28 cellular contexts compared by ENCODE assay signal in the genomic region with DNA sequence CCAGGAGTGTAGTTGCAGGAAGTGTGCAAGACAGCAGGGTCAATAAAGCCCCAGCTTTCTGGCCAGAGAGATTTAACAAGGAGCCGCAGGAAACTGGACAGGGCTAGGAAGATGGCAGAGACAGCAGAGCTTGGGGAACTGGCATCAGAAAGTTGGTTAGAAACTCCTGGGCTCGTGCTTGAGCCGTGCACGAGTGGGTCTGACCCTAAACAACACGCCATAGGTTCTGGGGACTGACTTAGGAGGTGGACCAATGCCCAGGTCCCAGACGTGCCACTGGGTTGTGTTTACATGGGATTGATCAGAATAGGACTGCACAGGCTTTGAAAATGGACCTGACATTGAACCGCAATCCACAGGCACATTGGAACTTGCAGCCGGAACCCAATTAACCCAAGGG. TPM values are rescaled to one million over a fixed set of nuclear protein-coding genes. Genes with fewer than 3 reads are reported as not detected.
DNase-seq lines count a peak whose midpoint lies in the region; ATAC-seq, FAIRE-seq and TF ChIP-seq lines count a peak whose summit lies in the region.
"Had no signal": no experiment of that assay in that cellular context is flagged by ENCODE, and none has a peak within 500 bp of the region (broad histone marks: within the 10 kb centered on the region; RNA-seq: fewer than 3 reads in every experiment).

No MANE protein-coding gene starts in this region.

- H2AFZ ChIP-seq in fibroblast of lung (ENCODE audit: low read length) (no peak overlapping the region), GM23338 (no peak overlapping the region)

- H3K27me3 Mint-ChIP-seq in GM23338 (ENCODE audit: insufficient read depth, low read depth, poor library complexity): peaks cover 7% of the 10 kb centered on the region
- H3K27me3 Mint-ChIP-seq: activated CD4-positive, alpha-beta T cell treated with anti-CD3 and anti-CD28 coated beads, Interleukin-2, amount 10 ng/mL, durations not matched to agents 7 days and 5 days; activated CD8-positive, alpha-beta memory T cell treated with anti-CD3 and anti-CD28 coated beads, Interleukin-2, amount 10 ng/mL, durations not matched to agents 7 days and 5 days; activated naive CD4-positive, alpha-beta T cell treated with anti-CD3 and anti-CD28 coated beads, Interleukin-2, amount 10 ng/mL, durations not matched to agents 7 days and 5 days; type B pancreatic cell had no signal

- H3K9ac ChIP-seq in fibroblast of lung (ENCODE audit: insufficient read depth, low read length): peak overlapping the region; percentile 43

- peaks cover 4% of the 10 kb centered on the region; the same call in 2 of the 3 replicates for H3K4me1 Mint-ChIP-seq in GM23338
- H3K4me1 Mint-ChIP-seq: activated CD4-positive, alpha-beta T cell treated with anti-CD3 and anti-CD28 coated beads, Interleukin-2, amount 10 ng/mL, durations not matched to agents 7 days and 5 days; activated CD8-positive, alpha-beta memory T cell treated with anti-CD3 and anti-CD28 coated beads, Interleukin-2, amount 10 ng/mL, durations not matched to agents 7 days and 5 days; activated naive CD4-positive, alpha-beta T cell treated with anti-CD3 and anti-CD28 coated beads, Interleukin-2, amount 10 ng/mL, durations not matched to agents 7 days and 5 days; central memory CD8-positive, alpha-beta T cell; IgD-negative memory B cell had no signal

- WGBS in sigmoid colon, 2 donors: 84 to 89% methylated on average over 8 of the region's 8 CpGs

- H3K36me3 ChIP-seq in right atrium auricular region: no peaks in the 10 kb centered on the region
- no peaks in the 10 kb centered on the region for H3K36me3 ChIP-seq in fibroblast of lung (ENCODE audit: control insufficient read depth, insufficient read depth, low read length)
- H3K36me3 ChIP-seq in sigmoid colon: no peaks in the 10 kb centered on the region
- no peaks in the 10 kb centered on the region for H3K36me3 ChIP-seq in vagina
- no peaks in the 10 kb centered on the region for H3K36me3 ChIP-seq in GM23338 (ENCODE audit: insufficient read depth)
- H3K36me3 ChIP-seq: BE2C, stomach had no signal

- H4K20me1 ChIP-seq in fibroblast of lung (ENCODE audit: control insufficient read depth, extremely low read depth, insufficient read depth, low read length) (no peaks in the 10 kb centered on the region), GM23338 (replicated peaks; ENCODE audit: insufficient read depth) (no peaks in the 10 kb centered on the region)

- no peak overlapping the region for H3K4me3 Mint-ChIP-seq in GM23338
- H3K4me3 Mint-ChIP-seq: activated CD4-positive, alpha-beta T cell treated with anti-CD3 and anti-CD28 coated beads, Interleukin-2, amount 10 ng/mL, durations not matched to agents 7 days and 5 days; activated CD8-positive, alpha-beta memory T cell treated with anti-CD3 and anti-CD28 coated beads, Interleukin-2, amount 10 ng/mL, durations not matched to agents 7 days and 5 days; activated naive CD4-positive, alpha-beta T cell treated with anti-CD3 and anti-CD28 coated beads, Interleukin-2, amount 10 ng/mL, durations not matched to agents 7 days and 5 days; central memory CD8-positive, alpha-beta T cell; naive thymus-derived CD4-positive, alpha-beta T cell; type B pancreatic cell had no signal

- no peaks in the 10 kb centered on the region for H3F3A ChIP-seq in GM23338 (replicated peaks; ENCODE audit: low read depth)

- TF ChIP-seq CTCF in right atrium auricular region (IDR thresholded peaks at IDR 0.05): no peak
- TF ChIP-seq CTCF in fibroblast of lung (conservative IDR thresholded peaks at IDR 0.05 in 1 of 2, IDR thresholded peaks at IDR 0.05 in 1 of 2; ENCODE audit: low read depth in 1 of 2, low read length in 2 of 2): no peak
- no peak for TF ChIP-seq CTCF in sigmoid colon (IDR thresholded peaks at IDR 0.05)
- TF ChIP-seq CTCF in vagina (IDR thresholded peaks at IDR 0.05): no peak
- no peak for TF ChIP-seq CTCF in GM23338 (conservative IDR thresholded peaks at IDR 0.05; ENCODE audit: low read depth in 2 of 2)

- H3K36me3 Mint-ChIP-seq in GM23338 (ENCODE audit: low read depth): no peaks in the 10 kb centered on the region; the same call in 2 of the 3 replicates
- H3K36me3 Mint-ChIP-seq: activated CD8-positive, alpha-beta memory T cell treated with anti-CD3 and anti-CD28 coated beads, Interleukin-2, amount 10 ng/mL, durations not matched to agents 7 days and 5 days; activated naive CD4-positive, alpha-beta T cell treated with anti-CD3 and anti-CD28 coated beads, Interleukin-2, amount 10 ng/mL, durations not matched to agents 7 days and 5 days; IgD-negative memory B cell; type B pancreatic cell had no signal

- no peak for TF ChIP-seq EP300 in sigmoid colon (IDR thresholded peaks at IDR 0.05)

- DNase-seq in right atrium auricular region (ENCODE audit: low spot score) (no peak), Right ventricle myocardium inferior (ENCODE audit: missing footprints) (no peak), fibroblast of lung (ENCODE audit: low read depth in 2 of 2) (no peak), sigmoid colon (peak; percentile 28), vagina (ENCODE audit: extremely low spot score in 2 of 2) (no peak), GM23338 (ENCODE audit: low spot score) (no peak), GM12891 (ENCODE audit: insufficient read length, low spot score) (no peak)
- DNase-seq: activated CD4-positive, alpha-beta T cell treated with anti-CD3 and anti-CD28 coated beads, Interleukin-2, amount 10 ng/mL, durations not matched to agents 7 days and 5 days; activated CD8-positive, alpha-beta memory T cell treated with anti-CD3 and anti-CD28 coated beads, Interleukin-2, amount 10 ng/mL, durations not matched to agents 7 days and 5 days; activated naive CD4-positive, alpha-beta T cell treated with anti-CD3 and anti-CD28 coated beads, Interleukin-2, amount 10 ng/mL, durations not matched to agents 7 days and 5 days; BE2C; DMS79; glutamatergic neuron; mesendoderm; naive thymus-derived CD4-positive, alpha-beta T cell; NCI-H1105 treated with DMSO at 0.1 percent for 48 hours; NCI-H2029 treated with DMSO at 0.1 percent for 48 hours; NCI-H774; stimulated activated CD8-positive, alpha-beta memory T cell treated with anti-CD3 and anti-CD28 coated beads, Interleukin-4, amount 100 ng/mL, for 48 hours; stomach had no signal

- peaks cover 0 to 23% of the 10 kb centered on the region in 2 donors for H3K9me3 ChIP-seq in right atrium auricular region
- no peaks in the 10 kb centered on the region for H3K9me3 ChIP-seq in fibroblast of lung (ENCODE audit: control insufficient read depth, insufficient read depth, low read depth, low read length)
- H3K9me3 ChIP-seq in sigmoid colon: peaks cover 0 to 8% (median 0%) of the 10 kb centered on the region in 4 donors
- H3K9me3 ChIP-seq in vagina: no peaks in the 10 kb centered on the region
- H3K9me3 ChIP-seq: BE2C had no signal

- no peak overlapping the region; the same call in 1 of the 2 replicates for H3K27ac Mint-ChIP-seq in GM23338
- H3K27ac Mint-ChIP-seq: activated CD4-positive, alpha-beta T cell treated with anti-CD3 and anti-CD28 coated beads, Interleukin-2, amount 10 ng/mL, durations not matched to agents 7 days and 5 days; activated CD8-positive, alpha-beta memory T cell treated with anti-CD3 and anti-CD28 coated beads, Interleukin-2, amount 10 ng/mL, durations not matched to agents 7 days and 5 days; activated naive CD4-positive, alpha-beta T cell treated with anti-CD3 and anti-CD28 coated beads, Interleukin-2, amount 10 ng/mL, durations not matched to agents 7 days and 5 days; IgD-negative memory B cell; naive thymus-derived CD4-positive, alpha-beta T cell; type B pancreatic cell had no signal

- ATAC-seq in Right ventricle myocardium inferior: no peak
- ATAC-seq in GM23338: no peak
- no peak for ATAC-seq in HG03175 (IDR thresholded peaks at IDR 0.05; ENCODE audit: unreplicated experiment)
- ATAC-seq: activated CD8-positive, alpha-beta memory T cell treated with anti-CD3 and anti-CD28 coated beads, Interleukin-2, amount 10 ng/mL, durations not matched to agents 7 days and 5 days; naive thymus-derived CD4-positive, alpha-beta T cell had no signal

- H3K4me2 ChIP-seq in fibroblast of lung (ENCODE audit: extremely low read depth, insufficient read depth, low read length) (peak overlapping the region; percentile 44), GM23338 (no peak overlapping the region)

- peaks cover 24% of the 10 kb centered on the region for H3K9me3 Mint-ChIP-seq in GM23338

- H3K27me3 ChIP-seq in right atrium auricular region (no peaks in the 10 kb centered on the region), fibroblast of lung (ENCODE audit: control insufficient read depth, insufficient read depth, low read length) (no peaks in the 10 kb centered on the region), sigmoid colon (no peaks in the 10 kb centered on the region), vagina (no peaks in the 10 kb centered on the region), GM23338 (ENCODE audit: insufficient read depth) (no peaks in the 10 kb centered on the region)
- H3K27me3 ChIP-seq: BE2C, dorsolateral prefrontal cortex had no signal

- intact Hi-C loops in Right ventricle myocardium inferior (cut with DNase I) (no loop called here), sigmoid colon (cut with DNase I) (no loop called here), vagina (cut with DNase I) (no loop called here)

- no peak for FAIRE-seq in GM12891 (lab: Jason Lieb, UNC)
- FAIRE-seq: A204.1, endothelial cell of umbilical vein had no signal

- no peak for TF ChIP-seq POLR2A in sigmoid colon (IDR thresholded peaks at IDR 0.05)
- TF ChIP-seq POLR2A in vagina (IDR thresholded peaks at IDR 0.05): no peak
- no peak for TF ChIP-seq POLR2A in GM12891 (IDR thresholded peaks at IDR 0.05; ENCODE audit: low read depth, low read length)

- peaks cover 55% of the 10 kb centered on the region for H3K79me2 ChIP-seq in fibroblast of lung (ENCODE audit: control insufficient read depth, insufficient read depth, low read length)
- 0 out of 2 replicates have a peak, but pooled peaks cover 8% of the 10 kb centered on the region for H3K79me2 ChIP-seq in GM23338 (replicated peaks; ENCODE audit: insufficient read depth)

- no peak overlapping the region for H3K4me3 ChIP-seq in right atrium auricular region
- peak overlapping the region in 2 of 4 experiments; percentile 2 to 27 for H3K4me3 ChIP-seq in fibroblast of lung (replicated peaks in 1 of 4; ENCODE audit: control extremely low read depth in 1 of 4, insufficient read depth in 1 of 4, low read depth in 3 of 4, low read length in 4 of 4)
- no peak overlapping the region for H3K4me3 ChIP-seq in sigmoid colon
- H3K4me3 ChIP-seq in vagina: no peak overlapping the region
- H3K4me3 ChIP-seq in GM23338: no peak overlapping the region
- H3K4me3 ChIP-seq: dorsolateral prefrontal cortex, stomach had no signal

- peak overlapping the region; percentile 12 to 53 for H3K27ac ChIP-seq in right atrium auricular region
- H3K27ac ChIP-seq in fibroblast of lung (ENCODE audit: insufficient read depth, low read length): peak overlapping the region; percentile 82
- H3K27ac ChIP-seq in sigmoid colon: peak overlapping the region in 2 of 4 donors; percentile 13 to 14
- peak overlapping the region; percentile 72 for H3K27ac ChIP-seq in vagina
- no peak overlapping the region for H3K27ac ChIP-seq in GM23338 (ENCODE audit: low read depth)
- H3K27ac ChIP-seq: dorsolateral prefrontal cortex, RWPE1 had no signal

- H3K4me1 ChIP-seq in right atrium auricular region: peaks cover 0 to 10% of the 10 kb centered on the region in 2 donors
- H3K4me1 ChIP-seq in fibroblast of lung (ENCODE audit: control insufficient read depth, extremely low read depth, insufficient read depth, low read length): peaks cover 29% of the 10 kb centered on the region
- peaks cover 0 to 13% (median 12%) of the 10 kb centered on the region in 4 donors for H3K4me1 ChIP-seq in sigmoid colon
- peaks cover 45% of the 10 kb centered on the region for H3K4me1 ChIP-seq in vagina
- H3K4me1 ChIP-seq in GM23338 (ENCODE audit: insufficient read depth): no peaks in the 10 kb centered on the region
- H3K4me1 ChIP-seq: BE2C had no signal

- no peaks in the 10 kb centered on the region for H3K9me2 ChIP-seq in GM23338 (ENCODE audit: insufficient read depth)

RNA-seq across cellular contexts. Expression of a gene that starts 41.5 kb away (rescaled TPM):
- total RNA-seq in right atrium auricular region (10 to 100 TPM; 13.6 to 13.7 TPM), Right ventricle myocardium inferior (3.7 TPM), fibroblast of lung (16.2 and 27.0 TPM in 2 replicates), sigmoid colon (10 to 100 TPM in 3 of 4 donors, 1 to 10 TPM in 1; 9.2 to 33.2 (median 14.6) TPM), vagina (17.4 TPM)
- polyA plus RNA-seq in fibroblast of lung (30.3 and 70.2 TPM in 2 replicates), sigmoid colon (1 to 10 TPM in 2 of 3 donors, under 1 TPM in 1; 0.69 to 5.9 (median 1.2) TPM), GM23338 (2016; fragmentation: Nextera tagmentation; extraction: Ambion mirVana) (1.6 and 2.1 TPM in 2 replicates)
- polyA plus RNA-seq in fibroblast of lung (2012): 34.0 and 80.2 TPM in 2 replicates
- 81.7 and 114 TPM in 2 replicates for polyA minus RNA-seq in fibroblast of lung (ENCODE audit: low replicate concordance)
- total RNA-seq in GM23338 (2014; rRNA removed; shearing (Covaris generic)): 6.4 and 8.1 TPM in 2 replicates
- polyA plus RNA-seq in GM12891 (2012; ENCODE audit: low read depth, missing spikeins): not detected
- total RNA-seq: activated CD4-positive, alpha-beta T cell treated with anti-CD3 and anti-CD28 coated beads, Interleukin-2, amount 10 ng/mL, durations not matched to agents 7 days and 5 days; activated CD8-positive, alpha-beta memory T cell treated with anti-CD3 and anti-CD28 coated beads, Interleukin-2, amount 10 ng/mL, durations not matched to agents 7 days and 5 days; endothelial cell of umbilical vein; naive thymus-derived CD4-positive, alpha-beta T cell had no signal
- polyA plus RNA-seq: endothelial cell of umbilical vein; IgD-negative memory B cell; naive thymus-derived CD4-positive, alpha-beta T cell had no signal
